ENCODE assay signal across 8 cellular contexts in the genomic region with DNA sequence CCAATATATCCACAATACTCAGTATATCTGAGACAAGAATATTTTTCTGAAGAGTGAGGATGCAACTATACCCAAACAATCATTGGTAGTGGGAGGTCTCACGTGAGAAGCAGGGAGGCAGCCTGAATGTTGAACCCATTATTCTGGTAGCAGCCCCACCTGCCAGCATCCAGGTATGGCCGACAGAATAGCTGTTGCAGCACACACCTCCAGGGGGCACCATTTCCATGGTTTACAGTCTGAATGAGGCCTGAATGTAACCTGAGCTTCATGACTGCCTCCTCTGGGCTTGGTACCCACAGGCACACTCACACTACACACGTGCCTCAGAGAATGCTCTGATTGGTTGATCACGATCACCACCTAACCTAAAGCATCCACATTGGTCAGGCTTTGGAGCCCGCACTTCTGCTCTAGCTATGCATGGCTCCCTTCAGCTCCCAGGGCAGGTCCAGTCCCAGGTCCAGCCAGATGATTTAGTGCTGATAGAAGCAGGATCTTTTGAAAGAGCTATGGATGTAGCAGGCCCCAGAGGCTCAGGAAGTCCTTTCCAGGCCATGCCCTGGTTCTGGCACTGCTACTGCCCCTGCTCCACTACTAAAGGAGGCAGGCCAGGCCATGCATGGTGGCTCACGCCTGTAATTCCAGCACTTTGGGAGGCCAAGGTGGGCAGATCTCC. TPM values are rescaled to one million over a fixed set of nuclear protein-coding genes. Genes with fewer than 3 reads are reported as not detected.
DNase-seq lines count a peak whose midpoint lies in the region; ATAC-seq and TF ChIP-seq lines count a peak whose summit lies in the region.

No MANE protein-coding gene starts in this region.

- H3K27me3 ChIP-seq in PC-9 (ENCODE audit: insufficient read depth, low read depth): peaks cover 19% of the 10 kb centered on the region
- H3K27me3 ChIP-seq in transverse colon: peaks cover 25% of the 10 kb centered on the region

- intact Hi-C loops in PC-9 (cut with micrococcal nuclease; ENCODE audit: unreplicated experiment): loop anchor here (1.0 to 5.0 kb wide), 4 partner anchors 137 to 449 kb away; a partner anchor contains a TSS
- intact Hi-C loops in transverse colon (cut with DNase I; ENCODE audit: low total_unique reads): no loop called here

- ATAC-seq in GM21786 (IDR thresholded peaks at IDR 0.05; ENCODE audit: unreplicated experiment) (peak; percentile 81), omental fat pad (ENCODE audit: low FRiP score) (peak; percentile 75)

- peaks cover 6% of the 10 kb centered on the region; the same call in 1 of the 2 replicates for H3F3A ChIP-seq in PC-9 (ENCODE audit: insufficient read depth, low read depth)

- 34% methylated on average over 6 of the region's 6 CpGs; no CpG with 5 or more reads in 1 of the 2 donors for WGBS in transverse colon (ENCODE audit: low coverage in 1 of 2), 2 donors

- H3K27ac ChIP-seq in PC-9 (no peak overlapping the region), transverse colon (no peak overlapping the region)

- no peak overlapping the region for H3K4me2 ChIP-seq in PC-9

- POLR2A ChIA-PET in PC-9 (lab: Charles Lee; ENCODE audit: unreplicated experiment): interaction anchor here (0.6 kb wide), 2 partner anchors 230 to 1967 kb away, joined by 3 to 5 read pairs; no protein-coding TSS in a partner anchor

- DNase-seq in ELF-1 (ENCODE audit: low read depth, low spot score) (peak; percentile 95), Kasumi-1 (lab: John Stamatoyannopoulos, UW) (peak; percentile 93 to 94), PC-9 (peak; percentile 86 to 88), activated T-cell treated with anti-CD3 and anti-CD28 coated beads for 48 hours (ENCODE audit: low read depth) (peak; percentile 83), fibroblast of pulmonary artery (ENCODE audit: low read depth) (peak; percentile 92), omental fat pad (ENCODE audit: low spot score) (no peak), transverse colon (peak; percentile 87)

- H3K4me1 ChIP-seq in PC-9 (replicated peaks; ENCODE audit: insufficient read depth): peaks cover 7% of the 10 kb centered on the region
- H3K4me1 ChIP-seq in transverse colon: peaks cover 4 to 17% (median 13%) of the 10 kb centered on the region in 4 donors

- no TSS peak for BruUV-seq in PC-9 (replicated peaks; lab: Mats Ljungman, UMichigan)

- TF ChIP-seq EP300 in transverse colon (IDR thresholded peaks at IDR 0.05; ENCODE audit: low read depth): no peak

- H2AFZ ChIP-seq in PC-9: no peak overlapping the region

- no peaks in the 10 kb centered on the region for H3K36me3 ChIP-seq in PC-9 (ENCODE audit: low read depth)
- no peaks in the 10 kb centered on the region for H3K36me3 ChIP-seq in transverse colon

- no peak overlapping the region for H3K4me3 ChIP-seq in PC-9
- H3K4me3 ChIP-seq in fibroblast of pulmonary artery (replicated peaks; ENCODE audit: low read depth, low read length): no peak overlapping the region
- no peak overlapping the region for H3K4me3 ChIP-seq in transverse colon

- in situ Hi-C loops in transverse colon (cut with MboI; ENCODE audit: low pct_ligation_motif_present in 1 of 4, low pct_unique_long_range_greater_than_20kb in 1 of 4, low sequenced_read_pairs in 3 of 4): loop anchor here in 1 of 4 donors (10.0 kb wide), 1 partner anchor 137 kb away; a partner anchor contains a TSS

- no peak for TF ChIP-seq POLR2A in transverse colon (IDR thresholded peaks at IDR 0.05)

- TF ChIP-seq CTCF in PC-9 (conservative IDR thresholded peaks at IDR 0.05) (peak; percentile 85), fibroblast of pulmonary artery (IDR thresholded peaks at IDR 0.05; ENCODE audit: low read length, missing control alignments) (peak; percentile 75), omental fat pad (IDR thresholded peaks at IDR 0.05) (peak in 1 of 3 donors; percentile 20), transverse colon (IDR thresholded peaks at IDR 0.05) (peak; percentile 47 to 90 (median 65))

- no peaks in the 10 kb centered on the region for H3K9me2 ChIP-seq in PC-9 (ENCODE audit: insufficient read depth)

- H3K79me2 ChIP-seq in PC-9 (ENCODE audit: low read depth): no peaks in the 10 kb centered on the region

- CTCF ChIA-PET in PC-9 (lab: Charles Lee): interaction anchor here (0.6 to 1.6 kb wide), 19 partner anchors 10 to 429 kb away, joined by 3 to 9 read pairs (median 4); a partner anchor contains a TSS

- no peaks in the 10 kb centered on the region for H4K20me1 ChIP-seq in PC-9 (ENCODE audit: insufficient read depth)

- no peaks in the 10 kb centered on the region for H3K9me3 ChIP-seq in PC-9 (ENCODE audit: insufficient read depth, low read depth)
- no peaks in the 10 kb centered on the region for H3K9me3 ChIP-seq in transverse colon

RNA-seq across cellular contexts. Expression of a gene that starts 11.0 kb away (rescaled TPM):
- total RNA-seq in PC-9 (2021) (58.7 and 63.3 TPM in 2 replicates), omental fat pad (10 to 100 TPM; 30.3 to 77.6 (median 35.4) TPM), transverse colon (100 to 1,000 TPM in 1 of 4 donors, 10 to 100 TPM in 3; 19.7 to 106 (median 33.1) TPM)

RNA-seq across cellular contexts. Expression of a gene that starts 29.6 kb away (rescaled TPM):
- total RNA-seq in PC-9 (2021) (2.5 and 3.1 TPM in 2 replicates), omental fat pad (10 to 100 TPM in 3 of 4 donors, 1 to 10 TPM in 1; 4.4 to 48.1 (median 14.3) TPM), transverse colon (10 to 100 TPM in 3 of 4 donors, 1 to 10 TPM in 1; 9.7 to 24.7 (median 15.7) TPM)

RNA-seq across cellular contexts. Expression of a gene that starts 56.9 kb away (rescaled TPM):
- total RNA-seq in PC-9 (2021) (9.1 and 10.1 TPM in 2 replicates), omental fat pad (1 to 10 TPM in 1 of 4 donors, under 1 TPM in 3; 0.31 to 1.6 (median 0.84) TPM), transverse colon (100 to 1,000 TPM; 247 to 616 (median 291) TPM)

Comparison
In these comparisons a context has a peak if more than half of its experiments do, and no peak if none do; other contexts are left out.
1. RNA of a gene that starts 56.9 kb away (total RNA-seq): 247 to 616 TPM in transverse colon; 9.1 to 10.1 TPM in PC-9 and 0.31 to 1.6 TPM in omental fat pad; every median in the first group is over 10 times any median in the second.